Comparison of ENCODE assay signal across 13 cellular contexts in genomic region chr22:44608606-44609226, GRCh38.
A peak's percentile ranks its signal among the peaks of the same experiment; 100 is the strongest.
DNase-seq lines count a peak whose midpoint lies in the region; ATAC-seq and TF ChIP-seq lines count a peak whose summit lies in the region.
"Had no signal": no experiment of that assay in that cellular context is flagged by ENCODE, and none has a peak within 500 bp of the region (broad histone marks: within the 10 kb centered on the region; RNA-seq: fewer than 3 reads in every experiment).

No MANE protein-coding gene starts in this region.

- H2BK15ac ChIP-seq in neuronal stem cell (ENCODE audit: low read length): no peak overlapping the region

- H2BK5ac ChIP-seq in neuronal stem cell (ENCODE audit: low read length): no peak overlapping the region

- H3K36me3 ChIP-seq in H7 (replicated peaks; ENCODE audit: control insufficient read depth, insufficient read depth, low read length) (no peaks in the 10 kb centered on the region), hepatocyte (replicated peaks; ENCODE audit: insufficient read depth, low read depth) (no peaks in the 10 kb centered on the region), neuronal stem cell (replicated peaks in 1 of 2; ENCODE audit: control insufficient read depth in 2 of 2, insufficient read depth in 2 of 2, low read length in 2 of 2) (peaks cover 0 to 2% of the 10 kb centered on the region in 2 donors)

- H3K79me1 ChIP-seq in neuronal stem cell (ENCODE audit: low read depth, low read length): peaks cover 3% of the 10 kb centered on the region

- peak overlapping the region; percentile 43 for H2AK5ac ChIP-seq in neuronal stem cell (ENCODE audit: low read depth, low read length)

- H4K20me1 ChIP-seq in hepatocyte (ENCODE audit: insufficient read depth, poor library complexity, severe bottlenecking): no peaks in the 10 kb centered on the region

- 57% methylated on average over 10 of the region's 10 CpGs for WGBS in hepatocyte (ENCODE audit: low lambda C conversion rate, missing lambda C conversion rate)
- no CpG with 5 or more reads among the region's 10 CpGs for WGBS in neuronal stem cell (ENCODE audit: extremely low coverage in 2 of 2, insufficient read length in 2 of 2, insufficient replicate concordance in 1 of 2), 2 donors

- no peak overlapping the region for H3K4ac ChIP-seq in neuronal stem cell (ENCODE audit: low read length)

- H3K23ac ChIP-seq in neuronal stem cell (ENCODE audit: low read depth, low read length, poor library complexity): no peak overlapping the region

- CTCF ChIA-PET in WTC11 (lab: Charles Lee): interaction anchor here (1.1 kb wide), 1 partner anchor 12 kb away, joined by 3 read pairs; no protein-coding TSS in a partner anchor

- TF ChIP-seq CTCF in WTC11 (IDR thresholded peaks at IDR 0.05) (no peak), hepatocyte (IDR thresholded peaks at IDR 0.05; ENCODE audit: poor library complexity) (no peak)

- H3K4me1 Mint-ChIP-seq in WTC11: peaks cover 6% of the 10 kb centered on the region; the same call in 1 of the 2 replicates

- POLR2A ChIA-PET in WTC11 (lab: Charles Lee): no interaction called here

- no peak overlapping the region for H4K8ac ChIP-seq in neuronal stem cell (ENCODE audit: low read depth, low read length)

- peak overlapping the region; percentile 86 for H3K14ac ChIP-seq in neuronal stem cell (ENCODE audit: low read length)

- H3K36me3 Mint-ChIP-seq in WTC11: peaks cover 27% of the 10 kb centered on the region
- H3K36me3 Mint-ChIP-seq: CD14-positive monocyte; CD8-positive, alpha-beta T cell had no signal

- H3K9me3 ChIP-seq in hepatocyte (ENCODE audit: low read depth): no peaks in the 10 kb centered on the region
- peaks cover 4 to 6% of the 10 kb centered on the region in 2 donors for H3K9me3 ChIP-seq in neuronal stem cell (replicated peaks in 1 of 2; ENCODE audit: control insufficient read depth in 2 of 2, insufficient read depth in 1 of 2, low read depth in 1 of 2, low read length in 2 of 2)

- no peaks in the 10 kb centered on the region for H3K79me2 ChIP-seq in hepatocyte

- H3K4me3 ChIP-seq in H7 (ENCODE audit: insufficient read depth, low read depth, low read length): no peak overlapping the region
- H3K4me3 ChIP-seq in hepatocyte: no peak overlapping the region
- no peak overlapping the region for H3K4me3 ChIP-seq in neuronal stem cell (ENCODE audit: low read length in 2 of 2)
- H3K4me3 ChIP-seq: A549 had no signal

- ATAC-seq in WTC11 (peak; percentile 51; the same call in 1 of the 2 replicates), GM19467 (IDR thresholded peaks at IDR 0.05; ENCODE audit: unreplicated experiment) (no peak)
- ATAC-seq: A549; CD8-positive, alpha-beta T cell; HepG2 had no signal

- H2BK12ac ChIP-seq in neuronal stem cell (ENCODE audit: low read length): no peak overlapping the region

- H3K9me2 ChIP-seq in hepatocyte (replicated peaks; ENCODE audit: insufficient read depth): no peaks in the 10 kb centered on the region

- no peak overlapping the region for H3K4me3 Mint-ChIP-seq in WTC11
- H3K4me3 Mint-ChIP-seq: CD14-positive monocyte; CD8-positive, alpha-beta T cell had no signal

- H3K9ac ChIP-seq in neuronal stem cell (ENCODE audit: low read depth, low read length, poor library complexity): no peak overlapping the region

- H3K27ac ChIP-seq in hepatocyte: peak overlapping the region; percentile 24
- no peak overlapping the region for H3K27ac ChIP-seq in neuronal stem cell (replicated peaks; ENCODE audit: low read length)
- H3K27ac ChIP-seq: A549 had no signal

- H4K91ac ChIP-seq in neuronal stem cell (ENCODE audit: low read depth, low read length, poor library complexity): no peak overlapping the region

- no peaks in the 10 kb centered on the region for H3K4me1 ChIP-seq in hepatocyte (ENCODE audit: insufficient read depth)
- peaks cover 0 to 12% of the 10 kb centered on the region in 2 donors for H3K4me1 ChIP-seq in neuronal stem cell (ENCODE audit: control insufficient read depth in 2 of 2, insufficient read depth in 1 of 2, low read depth in 1 of 2, low read length in 2 of 2)
- H3K4me1 ChIP-seq: A549 had no signal

- H3K4me2 ChIP-seq in hepatocyte: no peak overlapping the region
- no peak overlapping the region for H3K4me2 ChIP-seq in neuronal stem cell (ENCODE audit: insufficient read depth, low read length, poor library complexity, severe bottlenecking)
- H3K4me2 ChIP-seq: A549 had no signal

- peaks cover 7% of the 10 kb centered on the region; the same call in 1 of the 2 replicates for H3K27me3 Mint-ChIP-seq in WTC11 (ENCODE audit: low read depth)

- H2AFZ ChIP-seq in hepatocyte (no peak overlapping the region), neuronal stem cell (ENCODE audit: low read length) (no peak overlapping the region)

- H2BK120ac ChIP-seq in neuronal stem cell (ENCODE audit: low read depth, low read length): no peak overlapping the region

- no peak overlapping the region for H3K27ac Mint-ChIP-seq in WTC11
- H3K27ac Mint-ChIP-seq: CD8-positive, alpha-beta T cell had no signal

- H3K18ac ChIP-seq in neuronal stem cell (ENCODE audit: low read length): peak overlapping the region; percentile 53

- DNase-seq in H7: peak; percentile 80
- no peak for DNase-seq in WTC11 (ENCODE audit: low spot score)
- DNase-seq in hepatocyte (ENCODE audit: low spot score): no peak
- no peak for DNase-seq in neuronal stem cell (ENCODE audit: low spot score)
- DNase-seq in islet precursor cell: no peak
- no peak for DNase-seq in D341Med (ENCODE audit: low spot score)
- DNase-seq: CD8-positive, alpha-beta T cell; DND-41; GDM1 had no signal

- H3K9me3 Mint-ChIP-seq in WTC11: peaks cover 25% of the 10 kb centered on the region

- H3K27me3 ChIP-seq in H7 (ENCODE audit: control insufficient read depth, insufficient read depth, low read length): no peaks in the 10 kb centered on the region
- no peaks in the 10 kb centered on the region for H3K27me3 ChIP-seq in hepatocyte
- peaks cover 0 to 16% (median 3%) of the 10 kb centered on the region in 3 experiments for H3K27me3 ChIP-seq in neuronal stem cell (ENCODE audit: control insufficient read depth in 3 of 3, insufficient read depth in 3 of 3, low read depth in 1 of 3, low read length in 3 of 3)

TF ChIP-seq in WTC11, 78 proteins besides CTCF, POLR2A, EP300 and RAD21:
- no peak for TF ChIP-seq ZNF416 (CRISPR knock-in tag; IDR thresholded peaks at IDR 0.05)
- TF ChIP-seq TEAD4 (CRISPR knock-in tag; IDR thresholded peaks at IDR 0.05): no peak
- TF ChIP-seq NFE2L1 (CRISPR knock-in tag; IDR thresholded peaks at IDR 0.05): no peak
- TF ChIP-seq NR3C1 (CRISPR knock-in tag; conservative IDR thresholded peaks at IDR 0.05; ENCODE audit: low read depth): no peak
